ENCODE assay signal across 11 cellular contexts in the genomic region with DNA sequence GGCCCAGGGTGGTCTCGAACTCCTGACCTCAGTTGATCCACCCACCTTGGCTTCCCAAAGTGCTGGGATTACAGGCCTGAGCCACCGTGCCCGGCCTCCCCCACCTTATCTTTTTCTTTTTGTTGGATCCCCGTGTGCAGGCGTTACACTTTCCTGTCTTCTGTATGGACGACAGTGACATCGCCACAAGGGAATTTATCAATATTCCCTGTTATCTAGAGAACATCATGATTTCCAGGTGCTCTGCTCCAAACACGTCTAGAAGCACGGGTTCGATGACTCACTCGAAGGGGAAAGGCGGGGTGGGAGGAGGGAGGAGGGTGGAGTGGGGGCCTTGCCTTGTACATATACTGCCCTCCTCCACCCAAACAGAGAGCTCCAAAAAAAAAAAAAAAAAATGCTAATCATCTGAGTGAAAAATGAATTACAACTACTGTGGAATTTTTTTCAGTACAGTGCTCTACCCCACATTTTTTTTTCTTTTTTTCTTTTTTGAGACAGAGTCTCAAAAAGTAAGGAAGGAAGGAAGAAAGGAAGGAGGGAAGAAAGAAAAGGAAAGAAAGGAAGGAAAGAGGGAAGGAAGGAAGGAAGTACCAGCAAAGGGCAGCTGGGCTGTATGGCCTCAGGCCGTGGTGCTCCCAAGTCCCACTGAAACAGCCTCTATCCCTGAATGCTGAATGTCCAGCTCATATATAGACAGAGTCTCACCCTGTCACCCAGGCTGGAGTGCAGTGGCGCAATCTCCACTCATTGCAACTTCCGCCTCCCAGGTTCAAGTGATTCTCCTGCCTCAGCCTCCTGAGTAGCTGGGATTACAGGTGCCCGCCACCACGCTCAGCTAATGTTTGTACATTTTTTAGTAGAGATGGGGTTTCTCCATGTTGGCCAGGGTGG. TPM values are rescaled to one million over a fixed set of nuclear protein-coding genes. Genes with fewer than 3 reads are reported as not detected.
DNase-seq lines count a peak whose midpoint lies in the region; ATAC-seq and TF ChIP-seq lines count a peak whose summit lies in the region.
"Had no signal": no experiment of that assay in that cellular context is flagged by ENCODE, and none has a peak within 500 bp of the region (broad histone marks: within the 10 kb centered on the region; RNA-seq: fewer than 3 reads in every experiment).

No MANE protein-coding gene starts in this region.

- H3K36me3 ChIP-seq in colonic mucosa (no peaks in the 10 kb centered on the region), liver (ENCODE audit: control insufficient read depth in 4 of 4, insufficient read depth in 3 of 4, low read depth in 1 of 4, low read length in 3 of 4) (peaks cover 0 to 1% (median under 1%) of the 10 kb centered on the region in 4 donors)

- 51% methylated on average over 17 of the region's 17 CpGs for WGBS in liver

- no peaks in the 10 kb centered on the region for H3K27me3 ChIP-seq in colonic mucosa
- no peaks in the 10 kb centered on the region for H3K27me3 ChIP-seq in liver (ENCODE audit: control insufficient read depth in 4 of 4, insufficient read depth in 4 of 4, low read length in 3 of 4)
- H3K27me3 ChIP-seq: tibial nerve had no signal

- no peak for TF ChIP-seq RAD21 in liver (IDR thresholded peaks at IDR 0.05)

- no peaks in the 10 kb centered on the region for H3K9me3 ChIP-seq in colonic mucosa
- H3K9me3 ChIP-seq in liver (ENCODE audit: control insufficient read depth in 4 of 4, low read length in 3 of 4), result no peaks in the 10 kb centered on the region
- H3K9me3 ChIP-seq: tibial nerve had no signal

- H3K9ac ChIP-seq in colonic mucosa (ENCODE audit: low read depth in 2 of 2, low read length in 2 of 2) (no peak overlapping the region), liver (ENCODE audit: low read depth in 1 of 2, low read length in 2 of 2) (peak overlapping the region in 1 of 2 donors; percentile 28)

- ATAC-seq in HG02852 (IDR thresholded peaks at IDR 0.05; ENCODE audit: unreplicated experiment) (no peak), HG02973 (IDR thresholded peaks at IDR 0.05; ENCODE audit: unreplicated experiment) (no peak)

- H3K27ac ChIP-seq in colonic mucosa (no peak overlapping the region), liver (ENCODE audit: low read depth in 1 of 2, low read length in 2 of 2) (peak overlapping the region; percentile 64 to 79), coronary artery (no peak overlapping the region)
- H3K27ac ChIP-seq: tibial nerve had no signal

- intact Hi-C loops in colonic mucosa (cut with DNase I), result no loop called here

- DNase-seq in 8988T (peak; percentile 18), HuH-7 (ENCODE audit: low spot score) (peak; percentile 37), colonic mucosa (peak; percentile 55), KG1 (lab: John Stamatoyannopoulos, UW) (no peak), coronary artery (ENCODE audit: low spot score) (no peak)
- DNase-seq: ACHN, NCI-H524 treated with DMSO at 0.1 percent for 48 hours had no signal

- H3K4me3 ChIP-seq in colonic mucosa (no peak overlapping the region), liver (ENCODE audit: low read depth in 1 of 3, low read length in 3 of 3) (no peak overlapping the region), coronary artery (no peak overlapping the region)
- H3K4me3 ChIP-seq: tibial nerve had no signal

- no peaks in the 10 kb centered on the region for H3K4me1 ChIP-seq in colonic mucosa
- peaks cover 0 to 6% (median 3%) of the 10 kb centered on the region in 4 donors for H3K4me1 ChIP-seq in liver (ENCODE audit: control insufficient read depth in 4 of 4, insufficient read depth in 4 of 4, low read length in 3 of 4)

- TF ChIP-seq CTCF in colonic mucosa (IDR thresholded peaks at IDR 0.05), result no peak
- TF ChIP-seq CTCF in liver (IDR thresholded peaks at IDR 0.05; ENCODE audit: low read depth, low read length, missing input control), result no peak
- TF ChIP-seq CTCF in coronary artery (IDR thresholded peaks at IDR 0.05), result no peak

TF ChIP-seq in liver, 16 proteins besides CTCF, POLR2A, EP300 and RAD21:
- no peak for TF ChIP-seq GABPA (IDR thresholded peaks at IDR 0.05 in 1 of 2, conservative IDR thresholded peaks at IDR 0.05 in 1 of 2)
- peak; percentile 32 for TF ChIP-seq SP1 (IDR thresholded peaks at IDR 0.05)
- no peak for TF ChIP-seq FOXA2 (IDR thresholded peaks at IDR 0.05)
- TF ChIP-seq JUND (IDR thresholded peaks at IDR 0.05), result peak; percentile 73 to 98
- TF ChIP-seq, protein P1, sequence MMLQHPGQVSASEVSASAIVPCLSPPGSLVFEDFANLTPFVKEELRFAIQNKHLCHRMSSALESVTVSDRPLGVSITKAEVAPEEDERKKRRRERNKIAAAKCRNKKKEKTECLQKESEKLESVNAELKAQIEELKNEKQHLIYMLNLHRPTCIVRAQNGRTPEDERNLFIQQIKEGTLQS (IDR thresholded peaks at IDR 0.05), result peak; percentile 29
- peak in 1 of 2 donors; percentile 18 for TF ChIP-seq EGR1 (IDR thresholded peaks at IDR 0.05; ENCODE audit: low read depth in 2 of 2)
- peak in 1 of 2 donors; percentile 44 for TF ChIP-seq RXRA (IDR thresholded peaks at IDR 0.05)
- TF ChIP-seq NR2F2 (IDR thresholded peaks at IDR 0.05), result no peak
- TF ChIP-seq, protein P2, sequence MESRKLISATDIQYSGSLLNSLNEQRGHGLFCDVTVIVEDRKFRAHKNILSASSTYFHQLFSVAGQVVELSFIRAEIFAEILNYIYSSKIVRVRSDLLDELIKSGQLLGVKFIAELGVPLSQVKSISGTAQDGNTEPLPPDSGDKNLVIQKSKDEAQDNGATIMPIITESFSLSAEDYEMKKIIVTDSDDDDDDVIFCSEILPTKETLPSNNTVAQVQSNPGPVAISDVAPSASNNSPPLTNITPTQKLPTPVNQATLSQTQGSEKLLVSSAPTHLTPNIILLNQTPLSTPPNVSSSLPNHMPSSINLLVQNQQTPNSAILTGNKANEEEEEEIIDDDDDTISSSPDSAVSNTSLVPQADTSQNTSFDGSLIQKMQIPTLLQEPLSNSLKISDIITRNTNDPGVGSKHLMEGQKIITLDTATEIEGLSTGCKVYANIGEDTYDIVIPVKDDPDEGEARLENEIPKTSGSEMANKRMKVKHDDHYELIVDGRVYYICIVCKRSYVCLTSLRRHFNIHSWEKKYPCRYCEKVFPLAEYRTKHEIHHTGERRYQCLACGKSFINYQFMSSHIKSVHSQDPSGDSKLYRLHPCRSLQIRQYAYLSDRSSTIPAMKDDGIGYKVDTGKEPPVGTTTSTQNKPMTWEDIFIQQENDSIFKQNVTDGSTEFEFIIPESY (IDR thresholded peaks at IDR 0.05), result peak; percentile 33
- TF ChIP-seq YY1 (IDR thresholded peaks at IDR 0.05), result peak; percentile 16
- peak in 1 of 2 donors; percentile 44 for TF ChIP-seq HNF4A (conservative IDR thresholded peaks at IDR 0.05)
- TF ChIP-seq, protein P3, sequence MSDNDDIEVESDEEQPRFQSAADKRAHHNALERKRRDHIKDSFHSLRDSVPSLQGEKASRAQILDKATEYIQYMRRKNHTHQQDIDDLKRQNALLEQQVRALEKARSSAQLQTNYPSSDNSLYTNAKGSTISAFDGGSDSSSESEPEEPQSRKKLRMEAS (IDR thresholded peaks at IDR 0.05), result peak; percentile 26
- no peak for TF ChIP-seq HNF4G (IDR thresholded peaks at IDR 0.05)

RNA-seq across cellular contexts. Expression of a gene that starts 36.8 kb away (rescaled TPM):
- 10 to 100 TPM; 58.7 to 62.2 TPM for total RNA-seq in colonic mucosa
- 10 to 100 TPM; 68.5 to 97.5 TPM for total RNA-seq in liver
- polyA plus RNA-seq in liver, result 10 to 100 TPM; 16.5 to 33.0 TPM

Comparison
In these comparisons a context has a peak if more than half of its experiments do, and no peak if none do; other contexts are left out.
1. DNase-seq: peak in 8988T (single experiment), HuH-7 (single experiment) and colonic mucosa (single experiment); none in KG1 (single experiment) and coronary artery (single experiment).
2. H3K27ac ChIP-seq: peak in liver (2 of 2); none in colonic mucosa (single experiment) and coronary artery (0 of 2).